Comparison of ENCODE assay signal across 1 cellular context in genomic region chr17:76697702-76698465, GRCh38.
TF ChIP-seq lines count a peak whose summit lies in the region.

No MANE protein-coding gene starts in this region.

TF ChIP-seq in K562, 482 proteins besides CTCF, POLR2A, EP300 and RAD21 (continued from another document):
- TF ChIP-seq STAG1 (CRISPR knock-in tag; IDR thresholded peaks at IDR 0.05; ENCODE audit: borderline replicate concordance) (no peak), NFIC (IDR thresholded peaks at IDR 0.05) (no peak), CREBBP (IDR thresholded peaks at IDR 0.05; ENCODE audit: low read depth, low read length) (no peak), CBX3 (IDR thresholded peaks at IDR 0.05; ENCODE audit: borderline replicate concordance in 1 of 2, low read length in 2 of 2) (no peak), ZNF263 (CRISPR knock-in tag; IDR thresholded peaks at IDR 0.05; ENCODE audit: borderline replicate concordance) (no peak), ZEB2 (IDR thresholded peaks at IDR 0.05) (peak; percentile 77; the same call in 1 of the 2 replicates), RBFOX2 (IDR thresholded peaks at IDR 0.05; ENCODE audit: low read depth, low read length) (peak; percentile 81), MTA2 (IDR thresholded peaks at IDR 0.05; ENCODE audit: low read depth) (peak; percentile 57), CBFA2T3 (IDR thresholded peaks at IDR 0.05) (peak; percentile 84), PREB (CRISPR knock-in tag; IDR thresholded peaks at IDR 0.05) (no peak), NEUROD1 (IDR thresholded peaks at IDR 0.05; ENCODE audit: borderline replicate concordance, low read depth, low read length, partially characterized antibody) (peak; percentile 53), DPF2 (IDR thresholded peaks at IDR 0.05) (peak; percentile 90), FOXJ2 (tag; IDR thresholded peaks at IDR 0.05) (peak; percentile 77), MGA (IDR thresholded peaks at IDR 0.05) (0 out of 2 replicates have a peak, but pooled peaks have one; percentile 20), TAF7 (tag; IDR thresholded peaks at IDR 0.05) (peak; percentile 19; the same call in 1 of the 2 replicates), ARNT (IDR thresholded peaks at IDR 0.05) (peak in 1 of 2 experiments; percentile 92; a peak in 2 of 4 replicates), ZNF79 (CRISPR knock-in tag; IDR thresholded peaks at IDR 0.05; ENCODE audit: low read depth) (no peak), TBL1XR1 (IDR thresholded peaks at IDR 0.05; ENCODE audit: low read length in 2 of 2) (peak in 1 of 2 experiments; percentile 50; a peak in 2 of 4 replicates)
- TF ChIP-seq, protein P1, sequence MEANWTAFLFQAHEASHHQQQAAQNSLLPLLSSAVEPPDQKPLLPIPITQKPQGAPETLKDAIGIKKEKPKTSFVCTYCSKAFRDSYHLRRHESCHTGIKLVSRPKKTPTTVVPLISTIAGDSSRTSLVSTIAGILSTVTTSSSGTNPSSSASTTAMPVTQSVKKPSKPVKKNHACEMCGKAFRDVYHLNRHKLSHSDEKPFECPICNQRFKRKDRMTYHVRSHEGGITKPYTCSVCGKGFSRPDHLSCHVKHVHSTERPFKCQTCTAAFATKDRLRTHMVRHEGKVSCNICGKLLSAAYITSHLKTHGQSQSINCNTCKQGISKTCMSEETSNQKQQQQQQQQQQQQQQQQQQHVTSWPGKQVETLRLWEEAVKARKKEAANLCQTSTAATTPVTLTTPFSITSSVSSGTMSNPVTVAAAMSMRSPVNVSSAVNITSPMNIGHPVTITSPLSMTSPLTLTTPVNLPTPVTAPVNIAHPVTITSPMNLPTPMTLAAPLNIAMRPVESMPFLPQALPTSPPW (CRISPR knock-in tag; IDR thresholded peaks at IDR 0.05) = peak; percentile 80
- TF ChIP-seq, protein P2, sequence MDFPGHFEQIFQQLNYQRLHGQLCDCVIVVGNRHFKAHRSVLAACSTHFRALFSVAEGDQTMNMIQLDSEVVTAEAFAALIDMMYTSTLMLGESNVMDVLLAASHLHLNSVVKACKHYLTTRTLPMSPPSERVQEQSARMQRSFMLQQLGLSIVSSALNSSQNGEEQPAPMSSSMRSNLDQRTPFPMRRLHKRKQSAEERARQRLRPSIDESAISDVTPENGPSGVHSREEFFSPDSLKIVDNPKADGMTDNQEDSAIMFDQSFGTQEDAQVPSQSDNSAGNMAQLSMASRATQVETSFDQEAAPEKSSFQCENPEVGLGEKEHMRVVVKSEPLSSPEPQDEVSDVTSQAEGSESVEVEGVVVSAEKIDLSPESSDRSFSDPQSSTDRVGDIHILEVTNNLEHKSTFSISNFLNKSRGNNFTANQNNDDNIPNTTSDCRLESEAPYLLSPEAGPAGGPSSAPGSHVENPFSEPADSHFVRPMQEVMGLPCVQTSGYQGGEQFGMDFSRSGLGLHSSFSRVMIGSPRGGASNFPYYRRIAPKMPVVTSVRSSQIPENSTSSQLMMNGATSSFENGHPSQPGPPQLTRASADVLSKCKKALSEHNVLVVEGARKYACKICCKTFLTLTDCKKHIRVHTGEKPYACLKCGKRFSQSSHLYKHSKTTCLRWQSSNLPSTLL (IDR thresholded peaks at IDR 0.05) = no peak
